Comparison of ENCODE assay signal across 8 cellular contexts in the genomic region with DNA sequence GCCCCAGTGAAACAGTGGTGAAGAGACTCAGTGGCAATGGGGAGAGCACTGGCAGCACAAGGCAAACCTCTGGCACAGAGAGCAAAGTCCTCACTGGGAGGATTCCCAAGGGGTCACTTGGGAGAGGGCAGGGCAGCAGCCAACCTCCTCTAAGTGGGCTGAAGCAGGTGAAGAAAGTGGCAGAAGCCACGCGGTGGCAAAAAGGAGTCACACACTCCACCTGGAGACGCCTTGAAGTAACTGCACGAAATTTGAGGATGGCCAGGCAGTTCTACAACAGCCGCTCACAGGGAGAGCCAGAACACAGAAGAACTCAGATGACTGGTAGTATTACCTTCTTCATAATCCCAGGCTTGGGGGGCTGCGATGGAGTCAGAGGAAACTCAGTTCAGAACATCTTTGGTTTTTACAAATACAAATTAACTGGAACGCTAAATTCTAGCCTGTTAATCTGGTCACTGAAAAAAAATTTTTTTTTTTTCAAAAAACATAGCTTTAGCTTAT. TPM values are rescaled to one million over a fixed set of nuclear protein-coding genes. Genes with fewer than 3 reads are reported as not detected.
DNase-seq lines count a peak whose midpoint lies in the region; ATAC-seq and TF ChIP-seq lines count a peak whose summit lies in the region.

No MANE protein-coding gene starts in this region.

- H3K9me3 ChIP-seq in SU-DHL-6 (ENCODE audit: insufficient read depth, low read length) (no peaks in the 10 kb centered on the region), spleen (no peaks in the 10 kb centered on the region)

- H3K27ac ChIP-seq in SU-DHL-6 (ENCODE audit: low read depth, low read length) (no peak overlapping the region), spleen (peak overlapping the region; percentile 11 to 89 (median 76))

- no peaks in the 10 kb centered on the region for H3F3A ChIP-seq in SU-DHL-6 (ENCODE audit: insufficient read depth)

- peak; percentile 55 for DNase-seq in GM04503 (ENCODE audit: low read depth)
- DNase-seq in Jurkat, Clone E6-1 (ENCODE audit: low read depth, low spot score) = peak; percentile 38
- DNase-seq in amniotic stem cell (lab: John Stamatoyannopoulos, UW) = peak; percentile 47
- DNase-seq in iPS-NIHi11 (ENCODE audit: low spot score) = peak; percentile 72
- DNase-seq in spleen = peak; percentile 84
- DNase-seq in NCI-H774 (lab: John Stamatoyannopoulos, UW) = no peak

- peaks cover 34 to 98% (median 69%) of the 10 kb centered on the region in 6 donors for H3K4me1 ChIP-seq in spleen

- peak; percentile 72 for ATAC-seq in GM21737 (IDR thresholded peaks at IDR 0.05; ENCODE audit: unreplicated experiment)

- H3K27me3 ChIP-seq in SU-DHL-6 (ENCODE audit: low read length) (no peaks in the 10 kb centered on the region), spleen (replicated peaks in 1 of 7) (peaks cover 0 to 25% (median 3%) of the 10 kb centered on the region in 7 donors)

- H3K36me3 ChIP-seq in SU-DHL-6 (ENCODE audit: low read length) (no peaks in the 10 kb centered on the region), spleen (no peaks in the 10 kb centered on the region)

- no peaks in the 10 kb centered on the region for H4K20me1 ChIP-seq in SU-DHL-6 (ENCODE audit: low read depth, low read length)

- H2AFZ ChIP-seq in SU-DHL-6 (ENCODE audit: low read depth, low read length, severe bottlenecking) = peak overlapping the region; percentile 28

- intact Hi-C loops in spleen (cut with DNase I; ENCODE audit: low total_unique reads) = loop anchor here (5.0 kb wide), 2 partner anchors 69 to 169 kb away; no protein-coding TSS in a partner anchor

- no peak overlapping the region for H3K4me2 ChIP-seq in SU-DHL-6 (ENCODE audit: low read depth, low read length, poor library complexity, severe bottlenecking)

- H3K4me3 ChIP-seq in Jurkat, Clone E6-1 (ENCODE audit: low read length) = no peak overlapping the region
- H3K4me3 ChIP-seq in SU-DHL-6 (ENCODE audit: insufficient read depth, low read length, poor library complexity, severe bottlenecking) = no peak overlapping the region
- peak overlapping the region in 7 of 8 donors; percentile 26 to 61 (median 37) for H3K4me3 ChIP-seq in spleen

- H3K9ac ChIP-seq in SU-DHL-6 (ENCODE audit: low read length) = no peak overlapping the region

- no peaks in the 10 kb centered on the region for H3K79me2 ChIP-seq in SU-DHL-6 (ENCODE audit: insufficient read depth, low read length)

- TF ChIP-seq POLR2A in spleen (IDR thresholded peaks at IDR 0.05) = peak in 1 of 3 donors; percentile 7

- WGBS in spleen, 5 donors = 8 to 24% (median 11%) methylated on average over 7 of the region's 7 CpGs

- no peaks in the 10 kb centered on the region for H3K9me2 ChIP-seq in SU-DHL-6 (replicated peaks; ENCODE audit: insufficient read depth, low read length)

- TF ChIP-seq CTCF in SU-DHL-6 (IDR thresholded peaks at IDR 0.05; ENCODE audit: insufficient read depth, low read length, poor library complexity, severe bottlenecking) (peak; percentile 61), spleen (IDR thresholded peaks at IDR 0.05 in 8 of 11, conservative IDR thresholded peaks at IDR 0.05 in 3 of 11) (peak in 10 of 11 experiments; percentile 39 to 72 (median 58))

RNA-seq across cellular contexts. Expression of a gene that starts 0.6 kb away (rescaled TPM):
- polyA plus RNA-seq in Jurkat, Clone E6-1 (2012; ENCODE audit: insufficient read depth, insufficient read length) = not detected
- 10 to 100 TPM in 1 of 7 donors, 1 to 10 TPM in 6; 1.8 to 11.8 (median 3.9) TPM for total RNA-seq in spleen
- polyA plus RNA-seq in spleen = 1 to 10 TPM; 3.5 to 7.8 (median 5.4) TPM

Comparison
In these comparisons a context has a peak if more than half of its experiments do, and no peak if none do; other contexts are left out.
1. H3K4me3 ChIP-seq: peak in spleen (7 of 8); none in Jurkat, Clone E6-1 (single experiment) and SU-DHL-6 (single experiment).